29 cellular contexts compared by ENCODE assay signal in genomic region chr2:2567776-2568175, GRCh38.
DNase-seq lines count a peak whose midpoint lies in the region; ATAC-seq, FAIRE-seq and TF ChIP-seq lines count a peak whose summit lies in the region.
"Had no signal": no experiment of that assay in that cellular context is flagged by ENCODE, and none has a peak within 500 bp of the region (broad histone marks: within the 10 kb centered on the region; RNA-seq: fewer than 3 reads in every experiment).

No MANE protein-coding gene starts in this region.

- H3K27me3 Mint-ChIP-seq in endodermal cell (ENCODE audit: insufficient read depth): peaks cover 4% of the 10 kb centered on the region
- H3K27me3 Mint-ChIP-seq: CD4-positive, alpha-beta memory T cell; CD4-positive, CD25-positive, alpha-beta regulatory T cell; CD8-positive, alpha-beta memory T cell had no signal

- H3K27me3 ChIP-seq in H7 (ENCODE audit: control insufficient read depth, insufficient read depth, low read length) (no peaks in the 10 kb centered on the region; the same call in 1 of the 2 replicates), endodermal cell (ENCODE audit: control insufficient read depth, insufficient read depth, low read length, poor library complexity, severe bottlenecking) (no peaks in the 10 kb centered on the region), pancreas (no peaks in the 10 kb centered on the region), adrenal gland (no peaks in the 10 kb centered on the region)
- H3K27me3 ChIP-seq: BE2C, BLaER1 had no signal

- WGBS in endodermal cell (ENCODE audit: insufficient coverage in 1 of 2, insufficient read length in 1 of 2), 2 experiments: 82 to 94% methylated on average over 15 of the region's 15 CpGs
- 73 to 81% methylated on average over 15 of the region's 15 CpGs for WGBS in pancreas, 2 donors
- WGBS in adrenal gland, 4 donors: 83 to 86% (median 85%) methylated on average over 13 to 15 of the region's 15 CpGs

- no peaks in the 10 kb centered on the region for H3K36me3 ChIP-seq in H7 (replicated peaks; ENCODE audit: control insufficient read depth, insufficient read depth, low read length)
- H3K36me3 ChIP-seq in endodermal cell (ENCODE audit: control insufficient read depth, insufficient read depth, low read length): no peaks in the 10 kb centered on the region
- no peaks in the 10 kb centered on the region for H3K36me3 ChIP-seq in pancreas
- no peaks in the 10 kb centered on the region for H3K36me3 ChIP-seq in adrenal gland (replicated peaks in 1 of 2)
- H3K36me3 ChIP-seq: BE2C, BLaER1 had no signal

- no peak for FAIRE-seq in pancreas (lab: Jason Lieb, UNC)
- FAIRE-seq: A204.1, GM12878, GM12892, GM18507 had no signal

- intact Hi-C loops in posterior vena cava (cut with DNase I) (loop anchor here in 1 of 2 donors (1.0 kb wide), 1 partner anchor 43 kb away; no protein-coding TSS in a partner anchor), pancreas (cut with DNase I) (no loop called here), adrenal gland (cut with DNase I) (no loop called here)

- TF ChIP-seq POLR2A in adrenal gland (IDR thresholded peaks at IDR 0.05): no peak

- H3K9me3 Mint-ChIP-seq in endodermal cell: no peaks in the 10 kb centered on the region

- H3K4me1 Mint-ChIP-seq in endodermal cell: peaks cover 16% of the 10 kb centered on the region
- H3K4me1 Mint-ChIP-seq: CD14-positive monocyte; CD4-positive, alpha-beta memory T cell; CD4-positive, CD25-positive, alpha-beta regulatory T cell; CD8-positive, alpha-beta memory T cell had no signal

- H3K27ac Mint-ChIP-seq in endodermal cell: no peak overlapping the region
- H3K27ac Mint-ChIP-seq: CD14-positive monocyte; CD4-positive, CD25-positive, alpha-beta regulatory T cell; CD8-positive, alpha-beta memory T cell had no signal

- H3K4me1 ChIP-seq in endodermal cell (ENCODE audit: control insufficient read depth, insufficient read depth, low read length): no peaks in the 10 kb centered on the region
- no peaks in the 10 kb centered on the region for H3K4me1 ChIP-seq in pancreas
- no peaks in the 10 kb centered on the region for H3K4me1 ChIP-seq in adrenal gland (replicated peaks in 1 of 2)
- H3K4me1 ChIP-seq: BLaER1 had no signal

- H3K36me3 Mint-ChIP-seq in endodermal cell (ENCODE audit: low read depth): no peaks in the 10 kb centered on the region
- H3K36me3 Mint-ChIP-seq: CD14-positive monocyte; CD4-positive, alpha-beta memory T cell; CD4-positive, CD25-positive, alpha-beta regulatory T cell had no signal

- no peak overlapping the region for H3K4me3 Mint-ChIP-seq in endodermal cell
- H3K4me3 Mint-ChIP-seq: CD14-positive monocyte; CD4-positive, alpha-beta memory T cell; CD4-positive, CD25-positive, alpha-beta regulatory T cell; CD8-positive, alpha-beta memory T cell had no signal

- H3K9ac ChIP-seq in endodermal cell (ENCODE audit: extremely low read depth, low read length, poor library complexity, severe bottlenecking): no peak overlapping the region
- H3K9ac ChIP-seq: BLaER1 had no signal

- ATAC-seq in pancreas (no peak), GM21786 (IDR thresholded peaks at IDR 0.05; ENCODE audit: unreplicated experiment) (no peak)
- ATAC-seq: GM12878 had no signal

- TF ChIP-seq CTCF in endodermal cell (conservative IDR thresholded peaks at IDR 0.05) (no peak), pancreas (IDR thresholded peaks at IDR 0.05) (no peak), foreskin fibroblast (IDR thresholded peaks at IDR 0.05; ENCODE audit: low read depth, low read length) (no peak), adrenal gland (IDR thresholded peaks at IDR 0.05) (no peak)

- no peak overlapping the region for H3K27ac ChIP-seq in endodermal cell (ENCODE audit: low read depth, low read length)
- no peak overlapping the region for H3K27ac ChIP-seq in pancreas
- no peak overlapping the region for H3K27ac ChIP-seq in adrenal gland
- H3K27ac ChIP-seq: BLaER1 had no signal

- DNase-seq in H7 (peak; percentile 32), endodermal cell (peak; percentile 33), mesenteric fat pad (ENCODE audit: low spot score) (peak; percentile 74), posterior vena cava (ENCODE audit: low spot score) (peak; percentile 43), pancreas (no peak), foreskin fibroblast (no peak), adrenal gland (no peak)
- DNase-seq: 8988T; ACHN; BE2C; C1 segment of cervical spinal cord; CD4-positive, alpha-beta memory T cell; CD4-positive, CD25-positive, alpha-beta regulatory T cell; CD8-positive, alpha-beta memory T cell; COR-L47; DMS 273 treated with DMSO at 0.1 percent for 48 hours; DMS153; DMS53; DMS79; DND-41; EL; GDM1 had no signal

- no peak overlapping the region for H3K4me3 ChIP-seq in H7 (ENCODE audit: insufficient read depth, low read depth, low read length)
- H3K4me3 ChIP-seq in endodermal cell (ENCODE audit: low read length): no peak overlapping the region
- H3K4me3 ChIP-seq in pancreas: no peak overlapping the region
- no peak overlapping the region for H3K4me3 ChIP-seq in foreskin fibroblast (ENCODE audit: low read depth in 1 of 2, low read length in 2 of 2)
- no peak overlapping the region for H3K4me3 ChIP-seq in adrenal gland
- H3K4me3 ChIP-seq: BLaER1, GM12878 had no signal

- H3K9me3 ChIP-seq in endodermal cell (ENCODE audit: control insufficient read depth, low read length) (peaks cover 4% of the 10 kb centered on the region), pancreas (no peaks in the 10 kb centered on the region), adrenal gland (replicated peaks in 1 of 3) (no peaks in the 10 kb centered on the region)
- H3K9me3 ChIP-seq: BE2C had no signal

Comparison
In these comparisons a context has a peak if more than half of its experiments do, and no peak if none do; other contexts are left out.
1. DNase-seq: peak in H7 (single experiment), endodermal cell (single experiment), mesenteric fat pad (single experiment) and posterior vena cava (single experiment); none in pancreas (0 of 6), foreskin fibroblast (0 of 2) and adrenal gland (0 of 7).